Comparison of ENCODE assay signal across 19 cellular contexts in the genomic region with DNA sequence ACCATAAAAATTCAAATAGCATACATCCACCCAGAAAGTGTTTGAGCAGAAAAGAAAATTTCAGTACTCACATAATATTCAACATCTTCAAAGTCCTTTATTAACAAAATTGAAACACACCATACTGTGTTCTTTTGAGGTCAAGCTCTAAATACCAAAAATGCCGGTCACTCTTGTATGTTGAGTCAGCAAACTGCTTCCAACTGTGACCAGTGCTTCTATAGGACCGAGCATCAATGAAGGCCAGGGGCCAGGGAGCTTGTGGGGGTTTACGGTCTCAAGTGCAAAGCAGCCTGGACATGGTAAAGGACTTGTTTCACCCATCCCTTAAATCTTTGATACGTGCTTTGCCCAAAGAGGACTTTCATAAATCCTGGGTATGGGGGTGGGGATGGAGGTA.
DNase-seq lines count a peak whose midpoint lies in the region; ATAC-seq and TF ChIP-seq lines count a peak whose summit lies in the region.
"Had no signal": no experiment of that assay in that cellular context is flagged by ENCODE, and none has a peak within 500 bp of the region (broad histone marks: within the 10 kb centered on the region; RNA-seq: fewer than 3 reads in every experiment).

No MANE protein-coding gene starts in this region.

- no peaks in the 10 kb centered on the region for H3K9me3 ChIP-seq in IMR-90 (ENCODE audit: control insufficient read depth, insufficient read depth, low read length)
- H3K9me3 ChIP-seq: pancreas, thoracic aorta had no signal

- peak overlapping the region; percentile 83; the same call in 1 of the 2 replicates for H3K56ac ChIP-seq in IMR-90 (ENCODE audit: extremely low read depth, insufficient read depth, low read length)

- H3K14ac ChIP-seq in IMR-90 (replicated peaks; ENCODE audit: low read depth, low read length), result peak overlapping the region; percentile 91

- H3K36me3 ChIP-seq in IMR-90 (ENCODE audit: control insufficient read depth, insufficient read depth, low read length) (peaks cover 5% of the 10 kb centered on the region; the same call in 1 of the 2 replicates), brain microvascular endothelial cell (replicated peaks) (no peaks in the 10 kb centered on the region)
- H3K36me3 ChIP-seq: pancreas, thoracic aorta had no signal

- peak overlapping the region; percentile 29; the same call in 1 of the 2 replicates for H2AK5ac ChIP-seq in IMR-90 (ENCODE audit: low read depth, low read length)

- ATAC-seq in IMR-90 (ENCODE audit: low read depth) (peak; percentile 86), omental fat pad (ENCODE audit: low FRiP score) (no peak), HG02763 (IDR thresholded peaks at IDR 0.05; ENCODE audit: unreplicated experiment) (no peak), GM19023 (IDR thresholded peaks at IDR 0.05; ENCODE audit: unreplicated experiment) (no peak)
- ATAC-seq: pancreas had no signal

- H2AK9ac ChIP-seq in IMR-90 (replicated peaks; ENCODE audit: low read depth, low read length, poor library complexity), result no peak overlapping the region

- H2BK20ac ChIP-seq in IMR-90 (ENCODE audit: low read depth, low read length), result peak overlapping the region; percentile 92

- peak overlapping the region; percentile 45; the same call in 1 of the 2 replicates for H3K4me2 ChIP-seq in IMR-90 (ENCODE audit: low read depth, low read length)

- H3K27ac ChIP-seq in IMR-90 (ENCODE audit: insufficient read depth, low read length) (peak overlapping the region; percentile 12; the same call in 1 of the 2 replicates), brain microvascular endothelial cell (no peak overlapping the region)
- H3K27ac ChIP-seq: pancreas, thoracic aorta had no signal

- H3K23ac ChIP-seq in IMR-90 (ENCODE audit: low read depth, low read length), result peak overlapping the region; percentile 92

- 0 out of 2 replicates have a peak overlapping the region, but pooled peaks have one; percentile 2 for H3K18ac ChIP-seq in IMR-90 (ENCODE audit: low read depth, low read length)

- H3K4me1 ChIP-seq in IMR-90 (ENCODE audit: control insufficient read depth, insufficient read depth, low read length), result peaks cover 28% of the 10 kb centered on the region
- H3K4me1 ChIP-seq: pancreas had no signal

- peak overlapping the region; percentile 78 for H2BK5ac ChIP-seq in IMR-90 (ENCODE audit: low read depth, low read length, poor library complexity, severe bottlenecking)

- peak overlapping the region; percentile 96; the same call in 2 of the 3 replicates for H2BK15ac ChIP-seq in IMR-90 (ENCODE audit: low read depth, low read length)

- H3K4me3 ChIP-seq in IMR-90 (ENCODE audit: insufficient read depth, low read depth, low read length) (no peak overlapping the region), brain microvascular endothelial cell (ENCODE audit: low read depth, low read length) (no peak overlapping the region)
- H3K4me3 ChIP-seq: pancreas, thoracic aorta had no signal

- H3K9ac ChIP-seq in IMR-90 (ENCODE audit: low read depth, low read length), result no peak overlapping the region; the same call in 1 of the 2 replicates

- H4K5ac ChIP-seq in IMR-90 (ENCODE audit: low read depth, low read length), result no peak overlapping the region

- dilution Hi-C loops in IMR-90 (cut with HindIII; ENCODE audit: low sequenced_read_pairs, unreplicated experiment), result no loop called here

- in situ Hi-C loops in IMR-90 (cut with MboI; ENCODE audit: low sequenced_read_pairs), result no loop called here
- in situ Hi-C loops in brain microvascular endothelial cell (cut with HindIII; ENCODE audit: low pct_ligation_motif_present, low sequenced_read_pairs), result no loop called here

- no CpG with 5 or more reads among the region's 4 CpGs for whole genome bisulfite sequencing in IMR-90 (ENCODE audit: extremely low coverage in 2 of 2, insufficient read length in 1 of 2), 2 experiments

- peaks cover 13% of the 10 kb centered on the region for H3K9me1 ChIP-seq in IMR-90 (ENCODE audit: insufficient read depth, low read length)

- H2AFZ ChIP-seq in IMR-90 (replicated peaks; ENCODE audit: low read length, poor library complexity), result peak overlapping the region; percentile 77

- H3K27me3 ChIP-seq in IMR-90 (ENCODE audit: control insufficient read depth, insufficient read depth, low read length), result no peaks in the 10 kb centered on the region
- no peaks in the 10 kb centered on the region for H3K27me3 ChIP-seq in brain microvascular endothelial cell (replicated peaks)
- H3K27me3 ChIP-seq: pancreas had no signal

- peak overlapping the region; percentile 59 to 88; a peak in 3 of 4 replicates for H4K8ac ChIP-seq in IMR-90 (ENCODE audit: low read depth in 2 of 2, low read length in 2 of 2)

- POLR2A ChIA-PET in IMR-90 (lab: Charles Lee; ENCODE audit: unreplicated experiment), result interaction anchor here (0.6 kb wide), 1 partner anchor 102 kb away, joined by 3 read pairs; no protein-coding TSS in a partner anchor

- TF ChIP-seq CTCF in IMR-90 (conservative IDR thresholded peaks at IDR 0.05; ENCODE audit: low read depth, low read length) (no peak), brain microvascular endothelial cell (IDR thresholded peaks at IDR 0.05; ENCODE audit: low read depth, low read length, missing control alignments) (no peak), omental fat pad (IDR thresholded peaks at IDR 0.05) (no peak)

- H3K79me1 ChIP-seq in IMR-90 (ENCODE audit: low read depth in 1 of 2, low read length in 2 of 2), result peaks cover 5 to 22% of the 10 kb centered on the region in 2 experiments; a peak in 3 of 4 replicates

- peaks cover 3% of the 10 kb centered on the region; the same call in 1 of the 2 replicates for H4K20me1 ChIP-seq in IMR-90 (ENCODE audit: insufficient read depth, low read length)

- H3K4ac ChIP-seq in IMR-90 (ENCODE audit: low read depth, low read length), result peak overlapping the region; percentile 81; the same call in 1 of the 2 replicates

- TF ChIP-seq POLR2A in IMR-90 (IDR thresholded peaks at IDR 0.05; ENCODE audit: low read depth, low read length), result no peak

- H2BK120ac ChIP-seq in IMR-90 (ENCODE audit: low read depth, low read length), result peak overlapping the region; percentile 90

- no TSS peak for BruUV-seq in IMR-90 (replicated peaks; lab: Mats Ljungman, UMichigan)

- no peak for TF ChIP-seq RAD21 in IMR-90 (IDR thresholded peaks at IDR 0.05; ENCODE audit: low read length)

- intact Hi-C loops in IMR-90 (cut with micrococcal nuclease) (no loop called here), posterior vena cava (cut with DNase I) (loop anchor here in 1 of 2 donors (5.0 kb wide), 1 partner anchor 240 kb away; no protein-coding TSS in a partner anchor)

- CTCF ChIA-PET in IMR-90 (lab: Yijun Ruan, JAX), result interaction anchor here (0.5 to 1.3 kb wide), 3 partner anchors 18 to 88 kb away, joined by 3 to 7 read pairs (median 3); no protein-coding TSS in a partner anchor

- peak overlapping the region; percentile 89; the same call in 1 of the 2 replicates for H4K91ac ChIP-seq in IMR-90 (ENCODE audit: insufficient read depth, low read depth, low read length)

- DNase-seq in AG08395 (ENCODE audit: low spot score) (peak; percentile 67), IMR-90 (peak; percentile 79), brain microvascular endothelial cell (peak; percentile 72), kidney glomerular epithelial cell (lab: John Stamatoyannopoulos, UW) (peak; percentile 10), posterior vena cava (ENCODE audit: low spot score) (no peak), omental fat pad (ENCODE audit: low spot score) (no peak)
- DNase-seq: activated CD4-positive, alpha-beta T cell treated with anti-CD3 and anti-CD28 coated beads for 1 hour; activated naive CD8-positive, alpha-beta T cell treated with anti-CD3 and anti-CD28 coated beads, Interleukin-2, amount 10 ng/mL, durations not matched to agents 7 days and 5 days; activated T-cell treated with anti-CD3 and anti-CD28 coated beads, Interleukin-2, amount 50 U/mL, for 1 hour; cortex of kidney; KBM-7; NCI-H1694 treated with DMSO at 0.1 percent for 48 hours; NCI-H69; pancreas; RPMI8226; stimulated activated CD4-positive, alpha-beta T cell treated with anti-CD3 and anti-CD28 coated beads, Interleukin-1b, Interleukin-23, amount 100 ng/mL, for 48 hours had no signal

TF ChIP-seq in IMR-90, 13 proteins besides CTCF, POLR2A, EP300 and RAD21:
- TF ChIP-seq MAFK (IDR thresholded peaks at IDR 0.05; ENCODE audit: low read depth, low read length) (peak; percentile 91), SMC3 (IDR thresholded peaks at IDR 0.05; ENCODE audit: low read depth, low read length) (no peak), FOS (IDR thresholded peaks at IDR 0.05; ENCODE audit: low read depth, low read length) (0 out of 2 replicates have a peak, but pooled peaks have one; percentile 17)

Comparison
In these comparisons a context has a peak if more than half of its experiments do, and no peak if none do; other contexts are left out.
1. DNase-seq: peak in AG08395 (single experiment), IMR-90 (single experiment), brain microvascular endothelial cell (single experiment) and kidney glomerular epithelial cell (single experiment); none in posterior vena cava (single experiment) and omental fat pad (single experiment).